Comparison of ENCODE assay signal across 1 cellular context in genomic region chr16:3021449-3022207, GRCh38.
TF ChIP-seq lines count a peak whose summit lies in the region.

No MANE protein-coding gene starts in this region.

TF ChIP-seq in Ishikawa, 13 proteins besides CTCF, POLR2A, EP300 and RAD21 (continued from another document):
- TF ChIP-seq TCF12 (IDR thresholded peaks at IDR 0.05; ENCODE audit: low read depth) = peak; percentile 80
